In genomic region chr5:178050873-178051272, GRCh38 we compare ENCODE assay signal across 6 cellular contexts. TPM values are rescaled to one million over a fixed set of nuclear protein-coding genes. Genes with fewer than 3 reads are reported as not detected.
"Had no signal": no experiment of that assay in that cellular context is flagged by ENCODE, and none has a peak within 500 bp of the region (broad histone marks: within the 10 kb centered on the region; RNA-seq: fewer than 3 reads in every experiment).

No MANE protein-coding gene starts in this region.

RNA-seq across cellular contexts. Expression of gene PROP1, which starts 54.8 kb away (rescaled TPM):
- total RNA-seq: HepG2, HT-29, HT1080, IMR-90, K562 had no signal
- polyA plus RNA-seq: HepG2, IgD-negative memory B cell, IMR-90, K562 had no signal
